8 cellular contexts compared by ENCODE assay signal in genomic region chr4:6941796-6942195, GRCh38. TPM values are rescaled to one million over a fixed set of nuclear protein-coding genes. Genes with fewer than 3 reads are reported as not detected.
DNase-seq lines count a peak whose midpoint lies in the region; ATAC-seq, FAIRE-seq and TF ChIP-seq lines count a peak whose summit lies in the region.

No MANE protein-coding gene starts in this region.

- POLR2A ChIA-PET in CD4-positive, alpha-beta T cell (lab: Charles Lee): interaction anchor here (0.7 to 3.5 kb wide), 19 partner anchors 10 to 301 kb away, joined by 3 to 64 read pairs (median 6); partner anchors contain the start of genes BLOC1S4, GRPEL1, MRFAP1 and TADA2B

- H3K4me1 ChIP-seq in astrocyte (ENCODE audit: insufficient read depth, low read length) (peaks cover 22% of the 10 kb centered on the region), muscle layer of duodenum (ENCODE audit: control insufficient read depth in 1 of 2, insufficient read depth in 2 of 2, low read length in 2 of 2) (peaks cover 8 to 23% of the 10 kb centered on the region in 2 donors)

- H3K4me3 Mint-ChIP-seq in CD4-positive, alpha-beta T cell: peak overlapping the region; percentile 83
- peak overlapping the region; percentile 55 for H3K4me3 Mint-ChIP-seq in astrocyte (ENCODE audit: unreplicated experiment)

- peaks cover 75% of the 10 kb centered on the region for H3K4me1 Mint-ChIP-seq in CD4-positive, alpha-beta T cell (ENCODE audit: low read depth)
- peaks cover 48% of the 10 kb centered on the region for H3K4me1 Mint-ChIP-seq in astrocyte (ENCODE audit: low read depth, unreplicated experiment)

- peak; percentile 2 for ATAC-seq in CD4-positive, alpha-beta T cell (ENCODE audit: poor library complexity)
- ATAC-seq in HG03066 (IDR thresholded peaks at IDR 0.05; ENCODE audit: low read depth, unreplicated experiment): peak; percentile 7
- ATAC-seq in HG02981 (IDR thresholded peaks at IDR 0.05; ENCODE audit: unreplicated experiment): no peak
- no peak for ATAC-seq in GM18909 (IDR thresholded peaks at IDR 0.05; ENCODE audit: poor library complexity, unreplicated experiment)

- intact Hi-C loops in CD4-positive, alpha-beta T cell (cut with DNase I, micrococcal nuclease): loop anchor here (1.0 to 2.0 kb wide), 6 partner anchors 14 to 44 kb away; partner anchors contain the start of gene TBC1D14 (in 2 of the 2)

- no peak for DNase-seq in CD4-positive, alpha-beta T cell
- DNase-seq in astrocyte (ENCODE audit: low read depth): no peak
- no peak for DNase-seq in NK-92 treated with Interleukin-12 subunit alpha and Interleukin-12 subunit beta, amount 100 ng/mL, for 24 hours (lab: John Stamatoyannopoulos, UW)
- no peak for DNase-seq in HCEC 1CT

- H3K27me3 ChIP-seq in CD4-positive, alpha-beta T cell (ENCODE audit: control insufficient read depth, insufficient read depth, low read length): no peaks in the 10 kb centered on the region
- H3K27me3 ChIP-seq in astrocyte (ENCODE audit: insufficient read depth, low read length): no peaks in the 10 kb centered on the region
- no peaks in the 10 kb centered on the region for H3K27me3 ChIP-seq in muscle layer of duodenum (ENCODE audit: low read depth, low read length)

- H3K4me3 ChIP-seq in astrocyte (ENCODE audit: insufficient read depth, low read depth, low read length) (no peak overlapping the region), muscle layer of duodenum (ENCODE audit: low read depth in 1 of 2, low read length in 2 of 2) (peak overlapping the region in 1 of 2 donors; percentile 9)

- peaks cover 10% of the 10 kb centered on the region for H3K36me3 Mint-ChIP-seq in CD4-positive, alpha-beta T cell (ENCODE audit: low read depth)
- H3K36me3 Mint-ChIP-seq in astrocyte (ENCODE audit: low read depth, unreplicated experiment): no peaks in the 10 kb centered on the region

- H3K4me2 ChIP-seq in astrocyte (ENCODE audit: low read length): peak overlapping the region; percentile 76

- peaks cover 7% of the 10 kb centered on the region for H3K79me2 ChIP-seq in astrocyte (ENCODE audit: insufficient read depth, low read length)

- H3K27ac ChIP-seq in CD4-positive, alpha-beta T cell (ENCODE audit: low read depth, low read length): peak overlapping the region; percentile 62
- H3K27ac ChIP-seq in astrocyte (ENCODE audit: low read depth, low read length) (no peak overlapping the region), muscle layer of duodenum (ENCODE audit: low read length) (peak overlapping the region; percentile 50)

- peak overlapping the region; percentile 95 for H3K27ac Mint-ChIP-seq in CD4-positive, alpha-beta T cell
- H3K27ac Mint-ChIP-seq in astrocyte (ENCODE audit: unreplicated experiment): peak overlapping the region; percentile 94

- no peak for TF ChIP-seq CTCF in CD4-positive, alpha-beta T cell (IDR thresholded peaks at IDR 0.05)
- TF ChIP-seq CTCF in astrocyte (IDR thresholded peaks at IDR 0.05; ENCODE audit: insufficient read depth, low read depth, low read length): no peak

- no peak for FAIRE-seq in astrocyte (lab: Jason Lieb, UNC)

- no peaks in the 10 kb centered on the region for H3K9me3 Mint-ChIP-seq in CD4-positive, alpha-beta T cell
- H3K9me3 Mint-ChIP-seq in astrocyte (ENCODE audit: unreplicated experiment): no peaks in the 10 kb centered on the region

- H4K20me1 ChIP-seq in astrocyte (ENCODE audit: insufficient read depth, low read length): peaks cover 29% of the 10 kb centered on the region

- peak overlapping the region; percentile 24 for H3K9ac ChIP-seq in astrocyte (ENCODE audit: low read length)

- CTCF ChIA-PET in CD4-positive, alpha-beta T cell (lab: Charles Lee): interaction anchor here (0.9 to 3.0 kb wide), 3 partner anchors 24 to 33 kb away, joined by 4 to 10 read pairs (median 8); partner anchors contain the start of gene TBC1D14

- no peaks in the 10 kb centered on the region for H3K27me3 Mint-ChIP-seq in CD4-positive, alpha-beta T cell
- H3K27me3 Mint-ChIP-seq in astrocyte (ENCODE audit: low read depth, unreplicated experiment): no peaks in the 10 kb centered on the region

- no peak overlapping the region for H2AFZ ChIP-seq in astrocyte (ENCODE audit: low read depth, low read length)

- H3K9me3 ChIP-seq in CD4-positive, alpha-beta T cell (ENCODE audit: control insufficient read depth, low read length): no peaks in the 10 kb centered on the region
- no peaks in the 10 kb centered on the region for H3K9me3 ChIP-seq in astrocyte (ENCODE audit: insufficient read depth, low read depth, low read length)
- no peaks in the 10 kb centered on the region for H3K9me3 ChIP-seq in muscle layer of duodenum (ENCODE audit: control insufficient read depth in 1 of 2, low read length in 2 of 2)

- H3K36me3 ChIP-seq in astrocyte (ENCODE audit: insufficient read depth, low read length) (no peaks in the 10 kb centered on the region), muscle layer of duodenum (ENCODE audit: control insufficient read depth in 1 of 2, insufficient read depth in 2 of 2, low read length in 2 of 2) (no peaks in the 10 kb centered on the region)

RNA-seq across cellular contexts. Expression of gene TBC1D14, which starts 32.2 kb away (rescaled TPM):
- 10 to 100 TPM; 31.2 to 34.1 TPM for total RNA-seq in CD4-positive, alpha-beta T cell
- total RNA-seq in astrocyte: 25.8 and 30.4 TPM in 2 replicates

Comparison
In these comparisons a context has a peak if more than half of its experiments do, and no peak if none do; other contexts are left out.
1. ATAC-seq: peak in CD4-positive, alpha-beta T cell (single experiment) and HG03066 (single experiment); none in HG02981 (single experiment) and GM18909 (single experiment).